3 cellular contexts compared by ENCODE assay signal in genomic region chr10:133151071-133151470, GRCh38. TPM values are rescaled to one million over a fixed set of nuclear protein-coding genes. Genes with fewer than 3 reads are reported as not detected.
"Had no signal": no experiment of that assay in that cellular context is flagged by ENCODE, and none has a peak within 500 bp of the region (broad histone marks: within the 10 kb centered on the region; RNA-seq: fewer than 3 reads in every experiment).

No MANE protein-coding gene starts in this region.

RNA-seq across cellular contexts. Expression of gene KNDC1, which starts 8.9 kb away (rescaled TPM):
- total RNA-seq: osteocyte, subcutaneous adipose tissue had no signal
- polyA plus RNA-seq: naive thymus-derived CD8-positive, alpha-beta T cell had no signal
